ENCODE assay signal across 1 cellular context in genomic region chr17:49494937-49495841, GRCh38.
TF ChIP-seq lines count a peak whose summit lies in the region.

NGFR (plus strand) TSS chr17:49495293; CDS start chr17:49495418, 125 bp downstream.

TF ChIP-seq in K562, 482 proteins besides CTCF, POLR2A, EP300 and RAD21 (continued from another document):
- 0 out of 4 replicates have a peak, but pooled peaks of 1 of the 2 experiments have one; percentile 78 for TF ChIP-seq UBTF (IDR thresholded peaks at IDR 0.05; ENCODE audit: borderline replicate concordance in 1 of 2, low read depth in 2 of 2, low read length in 2 of 2)
- TF ChIP-seq VEZF1 (CRISPR knock-in tag; IDR thresholded peaks at IDR 0.05), result peak; percentile 52
- no peak for TF ChIP-seq GABPB2 (CRISPR knock-in tag; conservative IDR thresholded peaks at IDR 0.05)
- TF ChIP-seq CTCFL (IDR thresholded peaks at IDR 0.05; ENCODE audit: borderline replicate concordance, insufficient read depth, low read depth, low read length, poor library complexity, severe bottlenecking), result peak; percentile 55
- peak; percentile 38; the same call in 1 of the 2 replicates for TF ChIP-seq RBFOX2 (IDR thresholded peaks at IDR 0.05; ENCODE audit: low read depth, low read length)
- TF ChIP-seq E2F6 (IDR thresholded peaks at IDR 0.05; ENCODE audit: borderline replicate concordance in 1 of 2, extremely low read depth in 1 of 2, insufficient read depth in 1 of 2, insufficient read length in 1 of 2, low read depth in 1 of 2, low read length in 1 of 2, poor library complexity in 1 of 2, severe bottlenecking in 1 of 2), result peak in 1 of 2 experiments; percentile 31
- TF ChIP-seq NCOA6 (IDR thresholded peaks at IDR 0.05), result no peak
- peak in 1 of 2 experiments; percentile 27; a peak in 2 of 4 replicates for TF ChIP-seq NRF1 (conservative IDR thresholded peaks at IDR 0.05 in 1 of 2, IDR thresholded peaks at IDR 0.05 in 1 of 2)
